Comparison of ENCODE assay signal across 13 cellular contexts in the genomic region with DNA sequence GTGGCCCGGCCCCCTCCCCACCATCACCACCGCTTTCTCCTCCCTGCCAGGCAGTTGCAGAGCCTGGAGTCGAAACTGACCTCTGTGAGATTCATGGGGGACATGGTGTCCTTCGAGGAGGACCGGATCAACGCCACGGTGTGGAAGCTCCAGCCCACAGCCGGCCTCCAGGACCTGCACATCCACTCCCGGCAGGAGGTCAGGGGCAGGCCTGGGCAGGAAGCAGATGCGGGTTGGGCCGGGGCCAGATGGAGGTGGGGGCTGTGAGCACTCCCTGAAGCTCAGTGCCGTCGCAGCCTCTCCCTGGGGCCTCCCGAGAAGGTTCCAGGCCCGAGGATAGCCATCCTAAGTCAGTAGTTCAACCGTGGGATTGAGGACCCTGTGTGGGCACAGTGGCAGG. TPM values are rescaled to one million over a fixed set of nuclear protein-coding genes. Genes with fewer than 3 reads are reported as not detected.
DNase-seq lines count a peak whose midpoint lies in the region; ATAC-seq and TF ChIP-seq lines count a peak whose summit lies in the region.
"Had no signal": no experiment of that assay in that cellular context is flagged by ENCODE, and none has a peak within 500 bp of the region (broad histone marks: within the 10 kb centered on the region; RNA-seq: fewer than 3 reads in every experiment).

No MANE protein-coding gene starts in this region.

- H3K4me3 ChIP-seq in astrocyte of the spinal cord (ENCODE audit: low read depth, low read length) (no peak overlapping the region), Karpas-422 (ENCODE audit: low read length) (no peak overlapping the region)
- H3K4me3 ChIP-seq: psoas muscle had no signal

- in situ Hi-C loops in astrocyte of the spinal cord (cut with HindIII; ENCODE audit: low sequenced_read_pairs) = no loop called here

- H3K9me2 ChIP-seq in Karpas-422 (replicated peaks; ENCODE audit: insufficient read depth, low read length) = no peaks in the 10 kb centered on the region

- no peaks in the 10 kb centered on the region for H3K9me3 ChIP-seq in Karpas-422 (ENCODE audit: low read length)
- H3K9me3 ChIP-seq: psoas muscle had no signal

- H3K4me2 ChIP-seq in Karpas-422 (ENCODE audit: low read depth, low read length, poor library complexity, severe bottlenecking) = no peak overlapping the region

- no peaks in the 10 kb centered on the region for H4K20me1 ChIP-seq in Karpas-422 (ENCODE audit: insufficient read depth, low read depth, low read length)

- H3K27me3 ChIP-seq in Karpas-422 (ENCODE audit: low read length) = no peaks in the 10 kb centered on the region

- no peaks in the 10 kb centered on the region for H3K4me1 ChIP-seq in Karpas-422 (ENCODE audit: low read length)
- H3K4me1 ChIP-seq: psoas muscle had no signal

- no peak overlapping the region for H2AFZ ChIP-seq in Karpas-422 (ENCODE audit: low read length)

- H3K9ac ChIP-seq in Karpas-422 (ENCODE audit: low read length) = no peak overlapping the region

- intact Hi-C loops in left ventricle myocardium superior (cut with micrococcal nuclease) (no loop called here), Right ventricle myocardium superior (cut with DNase I) (no loop called here)

- TF ChIP-seq CTCF in astrocyte of the spinal cord (IDR thresholded peaks at IDR 0.05; ENCODE audit: low read depth, low read length) = no peak

- DNase-seq in left ventricle myocardium superior (peak; percentile 52), Right ventricle myocardium superior (no peak), astrocyte of the spinal cord (ENCODE audit: low read depth, low spot score) (peak; percentile 30), left kidney (ENCODE audit: low read depth, low spot score) (peak; percentile 47), Karpas-422 (no peak)
- DNase-seq: DMS153, NCI-H226, PC-3, psoas muscle, T-cell had no signal

- H3K79me2 ChIP-seq in Karpas-422 (ENCODE audit: low read length) = no peaks in the 10 kb centered on the region

- H3K27ac ChIP-seq in Karpas-422 (ENCODE audit: low read length) = no peak overlapping the region
- H3K27ac ChIP-seq: psoas muscle had no signal

- H3K36me3 ChIP-seq in Karpas-422 (ENCODE audit: insufficient read depth, low read length) = no peaks in the 10 kb centered on the region

- ATAC-seq in left ventricle myocardium superior = no peak
- no peak for ATAC-seq in Right ventricle myocardium superior (ENCODE audit: poor library complexity)
- ATAC-seq in activated CD4-positive, CD25-positive, alpha-beta regulatory T cell treated with anti-CD3 and anti-CD28 coated beads, Interleukin-2, amount 50 U/mL, for 24 hours = no peak
- ATAC-seq in GM19328 (IDR thresholded peaks at IDR 0.05; ENCODE audit: unreplicated experiment) = no peak
- no peak for ATAC-seq in HG03460 (IDR thresholded peaks at IDR 0.05; ENCODE audit: unreplicated experiment)
- ATAC-seq: PC-3, psoas muscle, T-cell had no signal

RNA-seq across cellular contexts. Expression of a gene that starts 14.2 kb away (rescaled TPM):
- 0.82 TPM for total RNA-seq in left ventricle myocardium superior
- 0.48 TPM for total RNA-seq in Right ventricle myocardium superior
- total RNA-seq in Karpas-422 (2014; rRNA removed; shearing (Covaris generic); ENCODE audit: low replicate concordance) = not detected in 2 replicates
- total RNA-seq: PC-3 had no signal

RNA-seq across cellular contexts. Expression of a gene that starts 25.5 kb away (rescaled TPM):
- total RNA-seq in left ventricle myocardium superior (18.6 TPM), Right ventricle myocardium superior (23.0 TPM)
- total RNA-seq in Karpas-422 (2014; rRNA removed; shearing (Covaris generic); ENCODE audit: low replicate concordance) = not detected in 2 replicates

RNA-seq across cellular contexts. Expression of a gene that starts 40.7 kb away (rescaled TPM):
- total RNA-seq in left ventricle myocardium superior (not detected), Right ventricle myocardium superior (not detected)
- not detected in 2 replicates for total RNA-seq in Karpas-422 (2014; rRNA removed; shearing (Covaris generic); ENCODE audit: low replicate concordance)
- total RNA-seq: PC-3, psoas muscle, T-cell had no signal

Comparison
In these comparisons a context has a peak if more than half of its experiments do, and no peak if none do; other contexts are left out.
1. DNase-seq: peak in left ventricle myocardium superior (single experiment), astrocyte of the spinal cord (single experiment) and left kidney (single experiment); none in Right ventricle myocardium superior (single experiment) and Karpas-422 (single experiment).
2. RNA of a gene that starts 25.5 kb away (total RNA-seq): 23.0 TPM in Right ventricle myocardium superior (single experiment) and 18.6 TPM in left ventricle myocardium superior (single experiment); not detected in Karpas-422; every median in the first group is over 10 times any median in the second.